Comparison of ENCODE assay signal across 2 cellular contexts in the genomic region with DNA sequence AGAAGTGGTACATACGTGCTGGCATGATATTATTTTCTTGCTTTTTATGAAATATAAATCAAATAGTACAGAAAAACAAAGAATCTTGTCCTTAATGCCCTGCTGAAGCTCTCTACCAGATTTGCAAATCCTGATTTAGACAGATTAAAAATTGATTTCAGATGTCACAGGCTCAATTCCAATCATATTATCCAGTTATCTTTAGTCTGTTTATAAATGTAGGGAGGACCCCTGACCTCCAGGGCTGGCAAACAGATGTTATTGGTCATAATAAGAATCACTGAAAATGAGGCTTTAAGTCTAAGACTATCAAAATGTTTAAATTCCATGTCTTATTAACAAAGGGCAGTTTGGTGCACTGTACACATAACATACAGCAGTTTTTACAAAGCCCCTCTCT.
TF ChIP-seq lines count a peak whose summit lies in the region.

No MANE protein-coding gene starts in this region.

TF ChIP-seq in SK-N-SH, 30 proteins besides CTCF, POLR2A, EP300 and RAD21:
- TF ChIP-seq, protein P1, sequence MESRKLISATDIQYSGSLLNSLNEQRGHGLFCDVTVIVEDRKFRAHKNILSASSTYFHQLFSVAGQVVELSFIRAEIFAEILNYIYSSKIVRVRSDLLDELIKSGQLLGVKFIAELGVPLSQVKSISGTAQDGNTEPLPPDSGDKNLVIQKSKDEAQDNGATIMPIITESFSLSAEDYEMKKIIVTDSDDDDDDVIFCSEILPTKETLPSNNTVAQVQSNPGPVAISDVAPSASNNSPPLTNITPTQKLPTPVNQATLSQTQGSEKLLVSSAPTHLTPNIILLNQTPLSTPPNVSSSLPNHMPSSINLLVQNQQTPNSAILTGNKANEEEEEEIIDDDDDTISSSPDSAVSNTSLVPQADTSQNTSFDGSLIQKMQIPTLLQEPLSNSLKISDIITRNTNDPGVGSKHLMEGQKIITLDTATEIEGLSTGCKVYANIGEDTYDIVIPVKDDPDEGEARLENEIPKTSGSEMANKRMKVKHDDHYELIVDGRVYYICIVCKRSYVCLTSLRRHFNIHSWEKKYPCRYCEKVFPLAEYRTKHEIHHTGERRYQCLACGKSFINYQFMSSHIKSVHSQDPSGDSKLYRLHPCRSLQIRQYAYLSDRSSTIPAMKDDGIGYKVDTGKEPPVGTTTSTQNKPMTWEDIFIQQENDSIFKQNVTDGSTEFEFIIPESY (IDR thresholded peaks at IDR 0.05; ENCODE audit: borderline replicate concordance, low read depth), result no peak
- peak; percentile 12; the same call in 1 of the 2 replicates for TF ChIP-seq RCOR1 (IDR thresholded peaks at IDR 0.05; ENCODE audit: low read length)

TF ChIP-seq in SK-N-SH treated with all-trans-retinoic acid at 6 μM for 48 hours, 23 proteins besides CTCF, POLR2A, EP300 and RAD21 (continued from another document):
- TF ChIP-seq, protein P2, sequence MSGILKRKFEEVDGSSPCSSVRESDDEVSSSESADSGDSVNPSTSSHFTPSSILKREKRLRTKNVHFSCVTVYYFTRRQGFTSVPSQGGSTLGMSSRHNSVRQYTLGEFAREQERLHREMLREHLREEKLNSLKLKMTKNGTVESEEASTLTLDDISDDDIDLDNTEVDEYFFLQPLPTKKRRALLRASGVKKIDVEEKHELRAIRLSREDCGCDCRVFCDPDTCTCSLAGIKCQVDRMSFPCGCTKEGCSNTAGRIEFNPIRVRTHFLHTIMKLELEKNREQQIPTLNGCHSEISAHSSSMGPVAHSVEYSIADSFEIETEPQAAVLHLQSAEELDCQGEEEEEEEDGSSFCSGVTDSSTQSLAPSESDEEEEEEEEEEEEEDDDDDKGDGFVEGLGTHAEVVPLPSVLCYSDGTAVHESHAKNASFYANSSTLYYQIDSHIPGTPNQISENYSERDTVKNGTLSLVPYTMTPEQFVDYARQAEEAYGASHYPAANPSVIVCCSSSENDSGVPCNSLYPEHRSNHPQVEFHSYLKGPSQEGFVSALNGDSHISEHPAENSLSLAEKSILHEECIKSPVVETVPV (CRISPR knock-in tag; IDR thresholded peaks at IDR 0.05), result no peak
- no peak for TF ChIP-seq ZFP30 (CRISPR knock-in tag; IDR thresholded peaks at IDR 0.05)
- TF ChIP-seq ZNF565 (CRISPR knock-in tag; conservative IDR thresholded peaks at IDR 0.05; ENCODE audit: low read depth), result no peak
- TF ChIP-seq ZC3H10 (CRISPR knock-in tag; IDR thresholded peaks at IDR 0.05), result no peak
- TF ChIP-seq, protein P3, sequence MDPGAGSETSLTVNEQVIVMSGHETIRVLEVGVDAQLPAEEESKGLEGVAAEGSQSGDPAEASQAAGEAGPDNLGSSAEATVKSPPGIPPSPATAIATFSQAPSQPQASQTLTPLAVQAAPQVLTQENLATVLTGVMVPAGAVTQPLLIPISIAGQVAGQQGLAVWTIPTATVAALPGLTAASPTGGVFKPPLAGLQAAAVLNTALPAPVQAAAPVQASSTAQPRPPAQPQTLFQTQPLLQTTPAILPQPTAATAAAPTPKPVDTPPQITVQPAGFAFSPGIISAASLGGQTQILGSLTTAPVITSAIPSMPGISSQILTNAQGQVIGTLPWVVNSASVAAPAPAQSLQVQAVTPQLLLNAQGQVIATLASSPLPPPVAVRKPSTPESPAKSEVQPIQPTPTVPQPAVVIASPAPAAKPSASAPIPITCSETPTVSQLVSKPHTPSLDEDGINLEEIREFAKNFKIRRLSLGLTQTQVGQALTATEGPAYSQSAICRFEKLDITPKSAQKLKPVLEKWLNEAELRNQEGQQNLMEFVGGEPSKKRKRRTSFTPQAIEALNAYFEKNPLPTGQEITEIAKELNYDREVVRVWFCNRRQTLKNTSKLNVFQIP (CRISPR knock-in tag; IDR thresholded peaks at IDR 0.05; ENCODE audit: borderline replicate concordance, low read depth), result no peak
TF ChIP-seq in SK-N-SH treated with all-trans-retinoic acid at 6 μM for 48 hours: peak in this region for 0.
